In genomic region chr15:92011611-92012367, GRCh38 we compare ENCODE assay signal across 8 cellular contexts.
DNase-seq lines count a peak whose midpoint lies in the region; ATAC-seq lines count a peak whose summit lies in the region.

No MANE protein-coding gene starts in this region.

- ATAC-seq in HG03469 (IDR thresholded peaks at IDR 0.05; ENCODE audit: unreplicated experiment) = no peak

- DNase-seq in NCI-H510A treated with DMSO at 0.1 percent for 48 hours (lab: John Stamatoyannopoulos, UW) = peak; percentile 54
- DNase-seq in NCI-H510A (lab: John Stamatoyannopoulos, UW) = no peak
- DNase-seq in SW480 (ENCODE audit: low spot score) = peak; percentile 75
- peak; percentile 77 for DNase-seq in foreskin melanocyte
- peak in 2 of 3 experiments; percentile 4 to 27 for DNase-seq in stimulated activated CD4-positive, alpha-beta T cell treated with anti-CD3 and anti-CD28 coated beads, TNF-alpha, amount 100 ng/mL, for 24 hours (ENCODE audit: low read depth in 3 of 3)
- DNase-seq in DMS153 (lab: John Stamatoyannopoulos, UW) = no peak
- no peak for DNase-seq in DMS114 treated with DMSO at 0.1 percent for 48 hours (lab: John Stamatoyannopoulos, UW; ENCODE audit: unreplicated experiment)

Comparison
In these comparisons a context has a peak if more than half of its experiments do, and no peak if none do; other contexts are left out.
1. DNase-seq: peak in NCI-H510A treated with DMSO at 0.1 percent for 48 hours (single experiment), SW480 (single experiment), foreskin melanocyte (single experiment) and stimulated activated CD4-positive, alpha-beta T cell treated with anti-CD3 and anti-CD28 coated beads, TNF-alpha, amount 100 ng/mL, for 24 hours (2 of 3); none in NCI-H510A (single experiment), DMS153 (single experiment) and DMS114 treated with DMSO at 0.1 percent for 48 hours (single experiment).